ENCODE assay signal across 8 cellular contexts in genomic region chr15:40106203-40107161, GRCh38. TPM values are rescaled to one million over a fixed set of nuclear protein-coding genes. Genes with fewer than 3 reads are reported as not detected.
DNase-seq lines count a peak whose midpoint lies in the region; ATAC-seq and TF ChIP-seq lines count a peak whose summit lies in the region.

No MANE protein-coding gene starts in this region.

- H3K9me3 ChIP-seq in CD8-positive, alpha-beta T cell (ENCODE audit: low read length): no peaks in the 10 kb centered on the region
- no peaks in the 10 kb centered on the region for H3K9me3 ChIP-seq in SJCRH30 (replicated peaks)

- no peak for TF ChIP-seq CTCF in CD8-positive, alpha-beta T cell (IDR thresholded peaks at IDR 0.05)
- TF ChIP-seq CTCF in neural crest cell (conservative IDR thresholded peaks at IDR 0.05): no peak

- CTCF ChIA-PET in CD8-positive, alpha-beta T cell (lab: Charles Lee): interaction anchor here (1.0 to 13.8 kb wide), 17 partner anchors 8 to 203 kb away, joined by 3 to 192 read pairs (median 6); partner anchors contain the start of gene SRP14

- DNase-seq in CD8-positive, alpha-beta T cell: no peak
- DNase-seq in SJCRH30 (peak; percentile 87 to 92), epithelial cell of prostate (ENCODE audit: low read depth, low spot score) (peak; percentile 73), neural crest cell (ENCODE audit: low read depth, low spot score) (no peak), RKO (ENCODE audit: low spot score) (no peak), NCI-H524 treated with DMSO at 0.1 percent for 48 hours (lab: John Stamatoyannopoulos, UW) (no peak)

- H3K36me3 ChIP-seq in CD8-positive, alpha-beta T cell (ENCODE audit: insufficient read depth, low read length): no peaks in the 10 kb centered on the region
- H3K36me3 ChIP-seq in SJCRH30: no peaks in the 10 kb centered on the region

- POLR2A ChIA-PET in CD8-positive, alpha-beta T cell (lab: Charles Lee): interaction anchor here (0.5 to 2.3 kb wide), 3 partner anchors 58 to 79 kb away, joined by 3 to 13 read pairs (median 6); partner anchors contain the start of gene SRP14

- ATAC-seq in CD8-positive, alpha-beta T cell: no peak
- ATAC-seq in GM18907 (IDR thresholded peaks at IDR 0.05; ENCODE audit: unreplicated experiment): peak; percentile 35
- peak; percentile 23 for ATAC-seq in HG03460 (IDR thresholded peaks at IDR 0.05; ENCODE audit: unreplicated experiment)

- no peaks in the 10 kb centered on the region for H3K36me3 Mint-ChIP-seq in CD8-positive, alpha-beta T cell
- peaks cover 2% of the 10 kb centered on the region for H3K36me3 Mint-ChIP-seq in neural crest cell (ENCODE audit: low read depth)

- H3K4me3 ChIP-seq in CD8-positive, alpha-beta T cell (ENCODE audit: low read depth, low read length): no peak overlapping the region
- no peak overlapping the region for H3K4me3 ChIP-seq in SJCRH30

- H3K27me3 Mint-ChIP-seq in CD8-positive, alpha-beta T cell (ENCODE audit: low read depth): peaks cover 2% of the 10 kb centered on the region
- peaks cover 2% of the 10 kb centered on the region for H3K27me3 Mint-ChIP-seq in neural crest cell (ENCODE audit: low read depth)

- H3K27ac Mint-ChIP-seq in CD8-positive, alpha-beta T cell: no peak overlapping the region
- H3K27ac Mint-ChIP-seq in neural crest cell (ENCODE audit: unreplicated experiment): peak overlapping the region; percentile 51

- no peak overlapping the region for H3K27ac ChIP-seq in CD8-positive, alpha-beta T cell (ENCODE audit: low read depth, low read length)
- H3K27ac ChIP-seq in SJCRH30: peak overlapping the region; percentile 1; the same call in 1 of the 2 replicates
- peak overlapping the region; percentile 18 for H3K27ac ChIP-seq in epithelial cell of prostate

- H3K27me3 ChIP-seq in CD8-positive, alpha-beta T cell (ENCODE audit: insufficient read depth, low read length): no peaks in the 10 kb centered on the region
- H3K27me3 ChIP-seq in SJCRH30: no peaks in the 10 kb centered on the region

- H3K9me3 Mint-ChIP-seq in CD8-positive, alpha-beta T cell: no peaks in the 10 kb centered on the region
- H3K9me3 Mint-ChIP-seq in neural crest cell: no peaks in the 10 kb centered on the region

- intact Hi-C loops in CD8-positive, alpha-beta T cell (cut with DNase I, micrococcal nuclease): loop anchor here (1.0 to 10.0 kb wide), 4 partner anchors 61 to 319 kb away; partner anchors contain the start of genes EIF2AK4 (in 1 of the 2) and INAFM2 (in 1 of the 2)

- peaks cover 31% of the 10 kb centered on the region for H3K4me1 ChIP-seq in CD8-positive, alpha-beta T cell (ENCODE audit: insufficient read depth, low read length)
- peaks cover 50% of the 10 kb centered on the region for H3K4me1 ChIP-seq in SJCRH30

- peaks cover 40% of the 10 kb centered on the region for H3K4me1 Mint-ChIP-seq in CD8-positive, alpha-beta T cell (ENCODE audit: low read depth)
- H3K4me1 Mint-ChIP-seq in neural crest cell: peaks cover 68% of the 10 kb centered on the region

- peak overlapping the region; percentile 63 for H3K4me3 Mint-ChIP-seq in CD8-positive, alpha-beta T cell
- H3K4me3 Mint-ChIP-seq in neural crest cell: peak overlapping the region; percentile 92

RNA-seq across cellular contexts. Expression of gene BMF, which starts 2.2 kb away (rescaled TPM):
- total RNA-seq in CD8-positive, alpha-beta T cell: 10 to 100 TPM in 1 of 2 experiments, 1 to 10 TPM in 1; 9.6 to 11.2 TPM
- 6.5 and 6.7 TPM in 2 replicates for total RNA-seq in SJCRH30 (2014; rRNA removed; shearing (Covaris generic))
- total RNA-seq in neural crest cell: 18.0 and 23.0 TPM in 2 replicates

RNA-seq across cellular contexts. Expression of gene BUB1B, which starts 54.4 kb away (rescaled TPM):
- 1 to 10 TPM in 1 of 2 experiments, under 1 TPM in 1; 0.47 to 1.2 TPM for total RNA-seq in CD8-positive, alpha-beta T cell
- 90.7 and 105 TPM in 2 replicates for total RNA-seq in SJCRH30 (2014; rRNA removed; shearing (Covaris generic))
- total RNA-seq in neural crest cell: 95.8 and 96.6 TPM in 2 replicates

Comparison
In these comparisons a context has a peak if more than half of its experiments do, and no peak if none do; other contexts are left out.
1. DNase-seq: peak in SJCRH30 (2 of 2) and epithelial cell of prostate (single experiment); none in CD8-positive, alpha-beta T cell (0 of 7), neural crest cell (single experiment), RKO (single experiment) and NCI-H524 treated with DMSO at 0.1 percent for 48 hours (single experiment).
2. RNA of gene BUB1B, which starts 54.4 kb away (total RNA-seq): 90.7 to 105 TPM in SJCRH30 and 95.8 to 96.6 TPM in neural crest cell; 0.47 to 1.2 TPM in CD8-positive, alpha-beta T cell; every median in the first group is over 10 times any median in the second.